19 cellular contexts compared by ENCODE assay signal in the genomic region with DNA sequence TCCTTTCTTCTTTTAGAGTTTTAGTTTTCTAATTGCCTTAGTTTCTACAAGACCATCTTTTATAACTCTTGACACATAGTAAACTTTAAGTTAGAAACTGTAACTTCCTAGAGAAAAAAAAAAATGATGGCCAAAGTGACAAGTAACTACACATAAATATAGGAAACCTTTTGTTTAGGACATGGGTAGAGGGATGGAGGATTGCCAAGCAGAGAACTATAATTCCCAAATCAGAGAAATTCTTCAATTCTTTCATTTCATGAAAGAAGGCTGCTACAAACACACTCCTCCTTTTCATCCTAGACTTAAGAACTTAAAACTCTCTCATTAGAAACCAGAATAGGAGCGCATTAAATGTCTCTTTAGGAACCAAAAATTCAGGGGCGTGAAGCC.
DNase-seq lines count a peak whose midpoint lies in the region; ATAC-seq, FAIRE-seq and TF ChIP-seq lines count a peak whose summit lies in the region.
"Had no signal": no experiment of that assay in that cellular context is flagged by ENCODE, and none has a peak within 500 bp of the region (broad histone marks: within the 10 kb centered on the region; RNA-seq: fewer than 3 reads in every experiment).

No MANE protein-coding gene starts in this region.

- H3K4me3 ChIP-seq in GM23248 (no peak overlapping the region), small intestine (ENCODE audit: low read depth in 1 of 2, low read length in 2 of 2) (no peak overlapping the region)
- H3K4me3 ChIP-seq: thoracic aorta had no signal

- WGBS in GM23248 (ENCODE audit: low coverage in 1 of 2, low lambda C conversion rate in 2 of 2, missing lambda C conversion rate in 2 of 2), 2 experiments: 79 to 82% methylated on average over 2 of the region's 2 CpGs
- 96 to 100% (median 96%) methylated on average over 2 of the region's 2 CpGs for WGBS in small intestine, 3 donors

- peaks cover 18% of the 10 kb centered on the region for H3K36me3 Mint-ChIP-seq in activated CD8-positive, alpha-beta T cell treated with anti-CD3 and anti-CD28 coated beads, Interleukin-2, amount 10 ng/mL, durations not matched to agents 7 days and 5 days (ENCODE audit: low read depth)
- H3K36me3 Mint-ChIP-seq in activated CD8-positive, alpha-beta T cell treated with anti-CD3 and anti-CD28 coated beads for 36 hours (ENCODE audit: low read depth): no peaks in the 10 kb centered on the region
- H3K36me3 Mint-ChIP-seq in activated T-helper 2 cell treated with anti-CD3 and anti-CD28 coated beads, Interferon-gamma antibody, Interleukin-2, Interleukin-4, amounts not matched to agents 10 μg/mL and 5 μg/mL and 100 μg/mL, durations not matched to agents 14 hours and 24 hours and 36 hours (ENCODE audit: low read depth): peaks cover 53% of the 10 kb centered on the region
- H3K36me3 Mint-ChIP-seq in naive thymus-derived CD8-positive, alpha-beta T cell: no peaks in the 10 kb centered on the region

- H2AFZ ChIP-seq in GM23248: no peak overlapping the region

- H3K9ac ChIP-seq in GM23248: no peak overlapping the region

- H3K27me3 ChIP-seq in GM23248 (replicated peaks; ENCODE audit: insufficient read depth): no peaks in the 10 kb centered on the region
- H3K27me3 ChIP-seq in small intestine (ENCODE audit: control insufficient read depth in 2 of 2, insufficient read depth in 2 of 2, low read length in 2 of 2): no peaks in the 10 kb centered on the region
- H3K27me3 ChIP-seq: neutrophil had no signal

- H3K4me1 Mint-ChIP-seq in activated CD8-positive, alpha-beta T cell treated with anti-CD3 and anti-CD28 coated beads, Interleukin-2, amount 10 ng/mL, durations not matched to agents 7 days and 5 days (ENCODE audit: low read depth): peaks cover 35% of the 10 kb centered on the region
- peaks cover 21% of the 10 kb centered on the region for H3K4me1 Mint-ChIP-seq in activated CD8-positive, alpha-beta T cell treated with anti-CD3 and anti-CD28 coated beads for 36 hours (ENCODE audit: low read depth)
- H3K4me1 Mint-ChIP-seq in activated T-helper 2 cell treated with anti-CD3 and anti-CD28 coated beads, Interferon-gamma antibody, Interleukin-2, Interleukin-4, amounts not matched to agents 10 μg/mL and 5 μg/mL and 100 μg/mL, durations not matched to agents 14 hours and 24 hours and 36 hours (ENCODE audit: low read depth): peaks cover 69% of the 10 kb centered on the region
- H3K4me1 Mint-ChIP-seq in naive thymus-derived CD8-positive, alpha-beta T cell: peaks cover 14 to 33% (median 24%) of the 10 kb centered on the region in 4 donors

- TF ChIP-seq CTCF in activated CD8-positive, alpha-beta T cell treated with anti-CD3 and anti-CD28 coated beads for 36 hours (IDR thresholded peaks at IDR 0.05): no peak

- no peaks in the 10 kb centered on the region for H4K20me1 ChIP-seq in GM23248 (ENCODE audit: insufficient read depth)

- FAIRE-seq in small intestine (lab: Jason Lieb, UNC): no peak

- H3F3A ChIP-seq in GM23248 (ENCODE audit: insufficient read depth): peaks cover 86% of the 10 kb centered on the region

- no peaks in the 10 kb centered on the region for H3K9me3 ChIP-seq in GM23248 (ENCODE audit: low read depth)
- no peaks in the 10 kb centered on the region for H3K9me3 ChIP-seq in small intestine (ENCODE audit: control insufficient read depth, low read depth)
- H3K9me3 ChIP-seq: neutrophil, thoracic aorta had no signal

- in situ Hi-C loops in GM23248 (cut with MboI): no loop called here

- DNase-seq in activated CD8-positive, alpha-beta T cell treated with anti-CD3 and anti-CD28 coated beads, Interleukin-2, amount 10 ng/mL, durations not matched to agents 7 days and 5 days: no peak
- no peak for DNase-seq in activated CD8-positive, alpha-beta T cell treated with anti-CD3 and anti-CD28 coated beads for 36 hours
- no peak for DNase-seq in GM23248
- no peak for DNase-seq in activated T-helper 2 cell treated with anti-CD3 and anti-CD28 coated beads, Interferon-gamma antibody, Interleukin-2, Interleukin-4, amounts not matched to agents 10 μg/mL and 5 μg/mL and 100 μg/mL, durations not matched to agents 14 hours and 24 hours and 36 hours (ENCODE audit: low spot score)
- no peak for DNase-seq in naive thymus-derived CD8-positive, alpha-beta T cell
- DNase-seq in NCI-H2196 treated with DMSO at 0.1 percent for 48 hours (lab: John Stamatoyannopoulos, UW; ENCODE audit: unreplicated experiment): no peak
- no peak for DNase-seq in small intestine
- DNase-seq: activated effector memory CD4-positive, alpha-beta T cell treated with Interleukin-2 at 50 U/mL for 16 hours; amygdala; KG1; NCI-H1930; NCI-H446 treated with DMSO at 0.1 percent for 48 hours had no signal

- H3K36me3 ChIP-seq in GM23248 (ENCODE audit: low read depth) (no peaks in the 10 kb centered on the region), small intestine (ENCODE audit: control insufficient read depth in 2 of 2, insufficient read depth in 2 of 2, low read length in 2 of 2) (no peaks in the 10 kb centered on the region)
- H3K36me3 ChIP-seq: neutrophil, thoracic aorta had no signal

- POLR2A ChIA-PET in activated CD8-positive, alpha-beta T cell treated with anti-CD3 and anti-CD28 coated beads, Interleukin-2, amount 10 ng/mL, durations not matched to agents 7 days and 5 days (lab: Charles Lee): interaction anchor here (1.5 kb wide), 1 partner anchor 18 kb away, joined by 4 read pairs; no protein-coding TSS in a partner anchor
- POLR2A ChIA-PET in activated CD8-positive, alpha-beta T cell treated with anti-CD3 and anti-CD28 coated beads for 36 hours (lab: Charles Lee): no interaction called here
- POLR2A ChIA-PET in naive thymus-derived CD8-positive, alpha-beta T cell (lab: Charles Lee): no interaction called here

- H3K9me2 ChIP-seq in GM23248 (ENCODE audit: insufficient read depth): no peaks in the 10 kb centered on the region

- peaks cover 93% of the 10 kb centered on the region for H3K79me2 ChIP-seq in GM23248 (ENCODE audit: insufficient read depth)

- no peak overlapping the region for H3K4me3 Mint-ChIP-seq in activated CD8-positive, alpha-beta T cell treated with anti-CD3 and anti-CD28 coated beads, Interleukin-2, amount 10 ng/mL, durations not matched to agents 7 days and 5 days
- no peak overlapping the region for H3K4me3 Mint-ChIP-seq in activated CD8-positive, alpha-beta T cell treated with anti-CD3 and anti-CD28 coated beads for 36 hours
- H3K4me3 Mint-ChIP-seq in activated T-helper 2 cell treated with anti-CD3 and anti-CD28 coated beads, Interferon-gamma antibody, Interleukin-2, Interleukin-4, amounts not matched to agents 10 μg/mL and 5 μg/mL and 100 μg/mL, durations not matched to agents 14 hours and 24 hours and 36 hours (ENCODE audit: low read depth): no peak overlapping the region
- no peak overlapping the region for H3K4me3 Mint-ChIP-seq in naive thymus-derived CD8-positive, alpha-beta T cell
- H3K4me3 Mint-ChIP-seq: central memory CD8-positive, alpha-beta T cell; WTC11 had no signal

- ATAC-seq in activated CD8-positive, alpha-beta T cell treated with anti-CD3 and anti-CD28 coated beads, Interleukin-2, amount 10 ng/mL, durations not matched to agents 7 days and 5 days: no peak
- no peak for ATAC-seq in activated CD8-positive, alpha-beta T cell treated with anti-CD3 and anti-CD28 coated beads for 36 hours
- no peak for ATAC-seq in naive thymus-derived CD8-positive, alpha-beta T cell
- ATAC-seq in HG03108 (IDR thresholded peaks at IDR 0.05; ENCODE audit: unreplicated experiment): no peak
- ATAC-seq: esophagus mucosa, left lobe of liver, WTC11 had no signal

- H3K27ac ChIP-seq in GM23248 (peak overlapping the region; percentile 85), small intestine (ENCODE audit: low read depth in 1 of 2, low read length in 1 of 2) (no peak overlapping the region)
- H3K27ac ChIP-seq: neutrophil, thoracic aorta had no signal

- H3K4me1 ChIP-seq in GM23248 (ENCODE audit: insufficient read depth) (peaks cover 75% of the 10 kb centered on the region), small intestine (ENCODE audit: control insufficient read depth in 2 of 2, insufficient read depth in 1 of 2, low read depth in 1 of 2, low read length in 1 of 2) (no peaks in the 10 kb centered on the region)

- intact Hi-C loops in activated CD8-positive, alpha-beta T cell treated with anti-CD3 and anti-CD28 coated beads for 36 hours (cut with micrococcal nuclease): no loop called here
- intact Hi-C loops in activated T-helper 2 cell treated with anti-CD3 and anti-CD28 coated beads, Interferon-gamma antibody, Interleukin-2, Interleukin-4, amounts not matched to agents 10 μg/mL and 5 μg/mL and 100 μg/mL, durations not matched to agents 14 hours and 24 hours and 36 hours (cut with micrococcal nuclease): loop anchor here (2.0 to 5.0 kb wide), 2 partner anchors 18 to 39 kb away; no protein-coding TSS in a partner anchor

- H3K27me3 Mint-ChIP-seq in activated CD8-positive, alpha-beta T cell treated with anti-CD3 and anti-CD28 coated beads, Interleukin-2, amount 10 ng/mL, durations not matched to agents 7 days and 5 days (ENCODE audit: low read depth): peaks cover 9% of the 10 kb centered on the region
- H3K27me3 Mint-ChIP-seq in activated CD8-positive, alpha-beta T cell treated with anti-CD3 and anti-CD28 coated beads for 36 hours: no peaks in the 10 kb centered on the region
- no peaks in the 10 kb centered on the region for H3K27me3 Mint-ChIP-seq in activated T-helper 2 cell treated with anti-CD3 and anti-CD28 coated beads, Interferon-gamma antibody, Interleukin-2, Interleukin-4, amounts not matched to agents 10 μg/mL and 5 μg/mL and 100 μg/mL, durations not matched to agents 14 hours and 24 hours and 36 hours (ENCODE audit: low read depth)
- H3K27me3 Mint-ChIP-seq in naive thymus-derived CD8-positive, alpha-beta T cell: peaks cover 0 to 1% (median 0%) of the 10 kb centered on the region in 5 donors
- H3K27me3 Mint-ChIP-seq: central memory CD8-positive, alpha-beta T cell had no signal

- H3K9me3 Mint-ChIP-seq in activated CD8-positive, alpha-beta T cell treated with anti-CD3 and anti-CD28 coated beads, Interleukin-2, amount 10 ng/mL, durations not matched to agents 7 days and 5 days (ENCODE audit: insufficient read depth): peaks cover 8% of the 10 kb centered on the region
- peaks cover 2% of the 10 kb centered on the region for H3K9me3 Mint-ChIP-seq in activated CD8-positive, alpha-beta T cell treated with anti-CD3 and anti-CD28 coated beads for 36 hours
- peaks cover 4% of the 10 kb centered on the region for H3K9me3 Mint-ChIP-seq in activated T-helper 2 cell treated with anti-CD3 and anti-CD28 coated beads, Interferon-gamma antibody, Interleukin-2, Interleukin-4, amounts not matched to agents 10 μg/mL and 5 μg/mL and 100 μg/mL, durations not matched to agents 14 hours and 24 hours and 36 hours
- H3K9me3 Mint-ChIP-seq in naive thymus-derived CD8-positive, alpha-beta T cell: peaks cover 0 to 4% (median 0%) of the 10 kb centered on the region in 9 donors
- H3K9me3 Mint-ChIP-seq: central memory CD8-positive, alpha-beta T cell; WTC11 had no signal

- CTCF ChIA-PET in activated CD8-positive, alpha-beta T cell treated with anti-CD3 and anti-CD28 coated beads, Interleukin-2, amount 10 ng/mL, durations not matched to agents 7 days and 5 days (lab: Charles Lee): no interaction called here
- CTCF ChIA-PET in activated CD8-positive, alpha-beta T cell treated with anti-CD3 and anti-CD28 coated beads for 36 hours (lab: Charles Lee): no interaction called here

- H3K4me2 ChIP-seq in GM23248 (ENCODE audit: unreplicated experiment): peak overlapping the region; percentile 59

- H3K27ac Mint-ChIP-seq in activated CD8-positive, alpha-beta T cell treated with anti-CD3 and anti-CD28 coated beads, Interleukin-2, amount 10 ng/mL, durations not matched to agents 7 days and 5 days: peak overlapping the region; percentile 44
- H3K27ac Mint-ChIP-seq in activated CD8-positive, alpha-beta T cell treated with anti-CD3 and anti-CD28 coated beads for 36 hours: no peak overlapping the region
- H3K27ac Mint-ChIP-seq in activated T-helper 2 cell treated with anti-CD3 and anti-CD28 coated beads, Interferon-gamma antibody, Interleukin-2, Interleukin-4, amounts not matched to agents 10 μg/mL and 5 μg/mL and 100 μg/mL, durations not matched to agents 14 hours and 24 hours and 36 hours: peak overlapping the region; percentile 65
- H3K27ac Mint-ChIP-seq in naive thymus-derived CD8-positive, alpha-beta T cell: peak overlapping the region in 8 of 10 donors; percentile 7 to 85 (median 50)
